In genomic region chr2:8252997-8253694, GRCh38 we compare ENCODE assay signal across 8 cellular contexts.
DNase-seq lines count a peak whose midpoint lies in the region; ATAC-seq and TF ChIP-seq lines count a peak whose summit lies in the region.

No MANE protein-coding gene starts in this region.

- H2AFZ ChIP-seq in hepatocyte = no peak overlapping the region

- H3K9me3 Mint-ChIP-seq in activated naive CD4-positive, alpha-beta T cell treated with anti-CD3 and anti-CD28 coated beads, Interleukin-2, amount 50 U/mL, for 72 hours = peaks cover 4 to 8% of the 10 kb centered on the region in 2 donors
- peaks cover 14% of the 10 kb centered on the region for H3K9me3 Mint-ChIP-seq in activated CD4-positive, alpha-beta memory T cell treated with anti-CD3 and anti-CD28 coated beads, Interleukin-2, amount 10 ng/mL, durations not matched to agents 7 days and 5 days

- TF ChIP-seq CTCF in GM10266 (IDR thresholded peaks at IDR 0.05; ENCODE audit: control insufficient read depth, insufficient read depth, low read depth, missing control alignments) (no peak), ascending aorta (IDR thresholded peaks at IDR 0.05) (no peak), hepatocyte (IDR thresholded peaks at IDR 0.05; ENCODE audit: poor library complexity) (no peak)

- no peaks in the 10 kb centered on the region for H3K79me2 ChIP-seq in hepatocyte

- peaks cover under 1 to 13% of the 10 kb centered on the region in 2 donors for H3K4me1 ChIP-seq in ascending aorta
- H3K4me1 ChIP-seq in hepatocyte (ENCODE audit: insufficient read depth) = no peaks in the 10 kb centered on the region

- POLR2A ChIA-PET in activated CD4-positive, alpha-beta memory T cell treated with anti-CD3 and anti-CD28 coated beads, Interleukin-2, amount 10 ng/mL, durations not matched to agents 7 days and 5 days (lab: Charles Lee) = no interaction called here

- H3K27me3 ChIP-seq in ascending aorta (no peaks in the 10 kb centered on the region), hepatocyte (no peaks in the 10 kb centered on the region)

- no peaks in the 10 kb centered on the region for H3K9me2 ChIP-seq in hepatocyte (replicated peaks; ENCODE audit: insufficient read depth)

- H3K9me3 ChIP-seq in ascending aorta (no peaks in the 10 kb centered on the region), hepatocyte (ENCODE audit: low read depth) (no peaks in the 10 kb centered on the region)

- H3K27me3 Mint-ChIP-seq in activated CD4-positive, alpha-beta memory T cell treated with anti-CD3 and anti-CD28 coated beads, Interleukin-2, amount 10 ng/mL, durations not matched to agents 7 days and 5 days = no peaks in the 10 kb centered on the region

- no peak overlapping the region for H3K27ac ChIP-seq in ascending aorta
- H3K27ac ChIP-seq in hepatocyte = no peak overlapping the region

- CTCF ChIA-PET in activated CD4-positive, alpha-beta memory T cell treated with anti-CD3 and anti-CD28 coated beads, Interleukin-2, amount 10 ng/mL, durations not matched to agents 7 days and 5 days (lab: Charles Lee) = no interaction called here

- WGBS in hepatocyte (ENCODE audit: low lambda C conversion rate, missing lambda C conversion rate) = 73% methylated on average over 10 of the region's 10 CpGs

- peaks cover 7 to 10% of the 10 kb centered on the region in 2 donors for H3K36me3 Mint-ChIP-seq in activated naive CD4-positive, alpha-beta T cell treated with anti-CD3 and anti-CD28 coated beads, Interleukin-2, amount 50 U/mL, for 72 hours
- H3K36me3 Mint-ChIP-seq in activated CD4-positive, alpha-beta memory T cell treated with anti-CD3 and anti-CD28 coated beads, Interleukin-2, amount 10 ng/mL, durations not matched to agents 7 days and 5 days (ENCODE audit: low read depth) = peaks cover 7% of the 10 kb centered on the region

- DNase-seq in GM10266 (ENCODE audit: extremely low spot score) (peak; percentile 48), SW480 (ENCODE audit: low spot score) (peak; percentile 13), ascending aorta (ENCODE audit: low spot score in 2 of 2) (no peak), hepatocyte (ENCODE audit: low spot score) (no peak)
- no peak for DNase-seq in activated naive CD4-positive, alpha-beta T cell treated with anti-CD3 and anti-CD28 coated beads, Interleukin-2, amount 50 U/mL, for 72 hours (ENCODE audit: low spot score in 2 of 2)
- no peak for DNase-seq in activated CD4-positive, alpha-beta memory T cell treated with anti-CD3 and anti-CD28 coated beads, Interleukin-2, amount 10 ng/mL, durations not matched to agents 7 days and 5 days

- ATAC-seq in GM21447 (IDR thresholded peaks at IDR 0.05; ENCODE audit: unreplicated experiment) = peak; percentile 88
- ATAC-seq in HG03520 (IDR thresholded peaks at IDR 0.05; ENCODE audit: unreplicated experiment) = peak; percentile 83
- ATAC-seq in activated naive CD4-positive, alpha-beta T cell treated with anti-CD3 and anti-CD28 coated beads, Interleukin-2, amount 50 U/mL, for 72 hours = no peak

- intact Hi-C loops in ascending aorta (cut with DNase I) = no loop called here

- no peak overlapping the region for H3K4me2 ChIP-seq in hepatocyte

- H3K4me1 Mint-ChIP-seq in activated CD4-positive, alpha-beta memory T cell treated with anti-CD3 and anti-CD28 coated beads, Interleukin-2, amount 10 ng/mL, durations not matched to agents 7 days and 5 days = peaks cover 2% of the 10 kb centered on the region

- H3K4me3 Mint-ChIP-seq in activated CD4-positive, alpha-beta memory T cell treated with anti-CD3 and anti-CD28 coated beads, Interleukin-2, amount 10 ng/mL, durations not matched to agents 7 days and 5 days = no peak overlapping the region

- H3K27ac Mint-ChIP-seq in activated naive CD4-positive, alpha-beta T cell treated with anti-CD3 and anti-CD28 coated beads, Interleukin-2, amount 50 U/mL, for 72 hours = no peak overlapping the region
- no peak overlapping the region for H3K27ac Mint-ChIP-seq in activated CD4-positive, alpha-beta memory T cell treated with anti-CD3 and anti-CD28 coated beads, Interleukin-2, amount 10 ng/mL, durations not matched to agents 7 days and 5 days

- H3K36me3 ChIP-seq in ascending aorta (no peaks in the 10 kb centered on the region), hepatocyte (replicated peaks; ENCODE audit: insufficient read depth, low read depth) (no peaks in the 10 kb centered on the region)

- no peak overlapping the region for H3K4me3 ChIP-seq in ascending aorta
- H3K4me3 ChIP-seq in hepatocyte = no peak overlapping the region

- no peaks in the 10 kb centered on the region for H4K20me1 ChIP-seq in hepatocyte (ENCODE audit: insufficient read depth, poor library complexity, severe bottlenecking)

Comparison
In these comparisons a context has a peak if more than half of its experiments do, and no peak if none do; other contexts are left out.
1. DNase-seq: peak in GM10266 (single experiment) and SW480 (single experiment); none in activated naive CD4-positive, alpha-beta T cell treated with anti-CD3 and anti-CD28 coated beads, Interleukin-2, amount 50 U/mL, for 72 hours (0 of 2), ascending aorta (0 of 2), activated CD4-positive, alpha-beta memory T cell treated with anti-CD3 and anti-CD28 coated beads, Interleukin-2, amount 10 ng/mL, durations not matched to agents 7 days and 5 days (single experiment) and hepatocyte (single experiment).
2. ATAC-seq: peak in GM21447 (single experiment) and HG03520 (single experiment); none in activated naive CD4-positive, alpha-beta T cell treated with anti-CD3 and anti-CD28 coated beads, Interleukin-2, amount 50 U/mL, for 72 hours (0 of 2).